ENCODE assay signal across 30 cellular contexts in the genomic region with DNA sequence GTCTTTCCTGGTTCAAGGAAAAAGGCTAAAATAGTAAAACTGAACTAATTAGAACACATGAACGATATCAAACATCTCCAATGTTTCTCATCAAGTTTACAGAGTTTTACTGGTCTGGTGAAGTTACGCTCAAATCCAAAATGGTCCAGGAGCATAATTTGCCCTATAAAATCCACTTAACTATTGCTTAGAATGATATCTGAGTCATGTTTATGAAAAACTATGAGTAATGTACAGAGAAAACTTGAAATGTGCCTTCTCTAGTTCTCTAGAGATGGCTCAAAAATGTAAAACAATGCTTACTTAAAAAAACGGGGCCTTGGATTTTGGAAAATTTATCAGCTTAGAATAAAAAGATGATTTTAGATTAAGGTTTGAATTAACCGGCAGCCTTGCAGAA.
"Had no signal": no experiment of that assay in that cellular context is flagged by ENCODE, and none has a peak within 500 bp of the region (broad histone marks: within the 10 kb centered on the region; RNA-seq: fewer than 3 reads in every experiment).

No MANE protein-coding gene starts in this region.

- H3K4me3 ChIP-seq: adrenal gland, cardiac muscle cell, colonic mucosa, dorsolateral prefrontal cortex, heart right ventricle, left lung, lower lobe of right lung, skin epidermis, thoracic aorta, uterus had no signal

- H3K4me1 ChIP-seq: colonic mucosa, lower lobe of right lung, uterus had no signal

- H3K36me3 ChIP-seq: adrenal gland, cardiac muscle cell, colonic mucosa, thoracic aorta, uterus had no signal

- H3K9me3 ChIP-seq: adrenal gland, colonic mucosa, heart right ventricle, left lung, lower lobe of right lung, thoracic aorta, uterus had no signal

- H3K27ac ChIP-seq: adrenal gland, colonic mucosa, dorsolateral prefrontal cortex, heart right ventricle, left lung, lower lobe of right lung, skin epidermis, thoracic aorta, uterus had no signal

- DNase-seq: activated CD4-positive, alpha-beta T cell treated with anti-CD3 and anti-CD28 coated beads for 1 hour; activated CD4-positive, alpha-beta T cell treated with anti-CD3 and anti-CD28 coated beads, Interleukin-2, amount 10 ng/mL, durations not matched to agents 7 days and 5 days; activated CD8-positive, alpha-beta memory T cell treated with anti-CD3 and anti-CD28 coated beads, Interleukin-2, amount 10 ng/mL, durations not matched to agents 7 days and 5 days; activated CD8-positive, alpha-beta T cell treated with anti-CD3 and anti-CD28 coated beads for 36 hours; activated gamma-delta T cell; activated naive CD4-positive, alpha-beta T cell treated with anti-CD3 and anti-CD28 coated beads, Interleukin-2, amount 50 U/mL, for 16 hours; activated T-cell treated with anti-CD3 and anti-CD28 coated beads for 4 hours; adrenal gland; aorta; cerebellar nuclear complex; colonic mucosa; dorsolateral prefrontal cortex; effector memory CD4-positive, alpha-beta T cell; foreskin melanocyte; heart right ventricle; kidney glomerular epithelial cell; left lung; lower lobe of right lung; mesenchymal stem cell; stimulated activated CD4-positive, alpha-beta T cell treated with anti-CD3 and anti-CD28 coated beads, Interleukin-12 subunit alpha, Interleukin-12 subunit beta, amount 100 ng/mL, for 4 hours; stimulated activated CD4-positive, alpha-beta T cell treated with anti-CD3 and anti-CD28 coated beads, Interleukin-4, amount 100 ng/mL, for 1 hour; T-helper 17 cell; T1000; trophoblast cell; uterus had no signal

- ATAC-seq: activated CD8-positive, alpha-beta memory T cell treated with anti-CD3 and anti-CD28 coated beads, Interleukin-2, amount 10 ng/mL, durations not matched to agents 7 days and 5 days; activated CD8-positive, alpha-beta T cell treated with anti-CD3 and anti-CD28 coated beads for 36 hours; heart right ventricle; left lung; lower lobe of right lung; natural killer cell treated with Interleukin-12 subunit alpha and Interleukin-12 subunit beta and Interleukin-15 and Interleukin-18, amount 100 ng/mL, for 72 hours; sciatic nerve; T-helper 17 cell had no signal

- H3K27me3 ChIP-seq: adrenal gland, cardiac muscle cell, colonic mucosa, dorsolateral prefrontal cortex, heart right ventricle, left lung, uterus had no signal
